In the genomic region with DNA sequence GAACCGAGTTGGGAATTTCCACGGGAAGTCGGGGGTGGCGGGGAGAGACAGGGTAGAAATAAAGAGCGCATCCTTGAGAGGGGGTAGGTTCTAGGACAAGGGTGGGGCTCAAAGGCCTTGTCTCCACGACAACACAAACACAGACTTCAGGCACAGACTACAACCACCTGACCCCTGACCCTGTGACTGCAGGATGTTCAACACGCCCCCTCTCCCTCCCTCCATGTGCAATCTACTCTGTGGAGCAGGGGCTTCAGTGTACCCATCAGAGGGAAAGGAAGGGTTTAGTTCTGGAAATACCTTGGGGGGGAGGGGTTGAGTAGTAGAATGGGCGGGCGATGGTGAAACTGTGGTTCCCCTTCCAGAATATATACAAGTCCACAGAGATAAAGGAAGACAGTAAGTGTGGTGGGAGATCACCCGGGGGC, we compare ENCODE assay signal across 8 cellular contexts. TPM values are rescaled to one million over a fixed set of nuclear protein-coding genes. Genes with fewer than 3 reads are reported as not detected.
A peak's percentile ranks its signal among the peaks of the same experiment; 100 is the strongest.
DNase-seq lines count a peak whose midpoint lies in the region; ATAC-seq and TF ChIP-seq lines count a peak whose summit lies in the region.

No MANE protein-coding gene starts in this region.

- no peaks in the 10 kb centered on the region for H3K9me2 ChIP-seq in PC-9 (ENCODE audit: insufficient read depth)

- CTCF ChIA-PET in BJ (lab: Yijun Ruan, JAX): no interaction called here
- CTCF ChIA-PET in HEK293 (lab: Yijun Ruan, JAX): interaction anchor here (0.6 kb wide), 1 partner anchor 31 kb away, joined by 3 read pairs; no protein-coding TSS in a partner anchor
- CTCF ChIA-PET in PC-9 (lab: Charles Lee): no interaction called here

- POLR2A ChIA-PET in BJ (lab: Charles Lee): no interaction called here
- POLR2A ChIA-PET in HEK293 (lab: Yijun Ruan, JAX): interaction anchor here (1.3 kb wide), 1 partner anchor 15 kb away, joined by 5 read pairs; a partner anchor contains a TSS
- POLR2A ChIA-PET in PC-9 (lab: Charles Lee; ENCODE audit: unreplicated experiment): no interaction called here

- TF ChIP-seq CTCF in BJ (IDR thresholded peaks at IDR 0.05; ENCODE audit: insufficient read depth, low read depth, low read length) (no peak), HEK293 (tag by site-specific recombination; IDR thresholded peaks at IDR 0.05) (no peak), PC-9 (conservative IDR thresholded peaks at IDR 0.05) (no peak), fibroblast of the aortic adventitia (IDR thresholded peaks at IDR 0.05; ENCODE audit: insufficient read depth, low read length) (no peak), neural crest cell (conservative IDR thresholded peaks at IDR 0.05) (no peak), testis (IDR thresholded peaks at IDR 0.05) (no peak)

- H3K36me3 ChIP-seq in BJ (ENCODE audit: control insufficient read depth, insufficient read depth, low read length) (peaks cover 13% of the 10 kb centered on the region), HEK293 (ENCODE audit: control insufficient read depth in 2 of 2, insufficient read depth in 1 of 2, low read length in 2 of 2) (peaks cover 9 to 21% of the 10 kb centered on the region in 2 experiments), PC-9 (ENCODE audit: low read depth) (0 out of 2 replicates have a peak, but pooled peaks cover 4% of the 10 kb centered on the region), testis (ENCODE audit: low read depth, missing control alignments) (no peaks in the 10 kb centered on the region)

- H3K36me3 Mint-ChIP-seq in neural crest cell (ENCODE audit: low read depth): peaks cover 13% of the 10 kb centered on the region

- BruUV-seq in PC-9 (replicated peaks; lab: Mats Ljungman, UMichigan): no TSS peak

- peaks cover 46% of the 10 kb centered on the region for H3K79me2 ChIP-seq in PC-9 (ENCODE audit: low read depth)

- no peak overlapping the region for H3K27ac Mint-ChIP-seq in neural crest cell (ENCODE audit: unreplicated experiment)

- peaks cover 40% of the 10 kb centered on the region for H3F3A ChIP-seq in PC-9 (ENCODE audit: insufficient read depth, low read depth)

- H3K4me3 ChIP-seq in BJ (ENCODE audit: low read depth, low read length): peak overlapping the region; percentile 73
- peak overlapping the region; percentile 61 for H3K4me3 ChIP-seq in HEK293 (ENCODE audit: low read depth, low read length)
- H3K4me3 ChIP-seq in PC-9: peak overlapping the region; percentile 81
- peak overlapping the region; percentile 92 for H3K4me3 ChIP-seq in fibroblast of the aortic adventitia (ENCODE audit: low read depth, low read length)
- peak overlapping the region; percentile 78 to 87 for H3K4me3 ChIP-seq in testis

- no peaks in the 10 kb centered on the region for H3K9me3 Mint-ChIP-seq in neural crest cell

- H3K27ac ChIP-seq in HEK293 (ENCODE audit: extremely low read depth, low read depth, low read length): 0 out of 2 replicates have a peak overlapping the region, but pooled peaks have one; percentile 10
- peak overlapping the region; percentile 72 for H3K27ac ChIP-seq in PC-9
- peak overlapping the region; percentile 94 to 97 for H3K27ac ChIP-seq in testis

- H2AFZ ChIP-seq in PC-9: peak overlapping the region; percentile 81; the same call in 1 of the 2 replicates

- no peak for ATAC-seq in GM18498 (IDR thresholded peaks at IDR 0.05; ENCODE audit: unreplicated experiment)

- peak overlapping the region; percentile 89 for H3K4me2 ChIP-seq in PC-9

- H3K4me1 ChIP-seq in HEK293 (ENCODE audit: control insufficient read depth, insufficient read depth, low read length): peaks cover 10% of the 10 kb centered on the region
- peaks cover 33% of the 10 kb centered on the region for H3K4me1 ChIP-seq in PC-9 (replicated peaks; ENCODE audit: insufficient read depth)
- peaks cover 38% of the 10 kb centered on the region for H3K4me1 ChIP-seq in testis

- H3K27me3 ChIP-seq in BJ (ENCODE audit: control insufficient read depth, insufficient read depth, low read length) (no peaks in the 10 kb centered on the region), PC-9 (ENCODE audit: insufficient read depth, low read depth) (no peaks in the 10 kb centered on the region), testis (no peaks in the 10 kb centered on the region)

- WGBS in testis, 2 donors: 0 to 2% methylated on average over 9 to 10 of the region's 10 CpGs

- H3K4me1 Mint-ChIP-seq in neural crest cell: peaks cover 59% of the 10 kb centered on the region

- H3K4me3 Mint-ChIP-seq in neural crest cell: peak overlapping the region; percentile 95

- no peaks in the 10 kb centered on the region for H3K9me3 ChIP-seq in HEK293 (ENCODE audit: control insufficient read depth, insufficient read depth, low read depth, low read length)
- H3K9me3 ChIP-seq in PC-9 (ENCODE audit: insufficient read depth, low read depth): no peaks in the 10 kb centered on the region
- H3K9me3 ChIP-seq in testis: no peaks in the 10 kb centered on the region

- DNase-seq in BJ (ENCODE audit: low read depth) (peak; percentile 61), PC-9 (peak; percentile 41 to 58), fibroblast of the aortic adventitia (ENCODE audit: low read depth) (peak; percentile 74), neural crest cell (ENCODE audit: low read depth, low spot score) (no peak), testis (peak; percentile 86)
- peak; percentile 61 for DNase-seq in activated T-helper 9 cell treated with anti-CD3 and anti-CD28 coated beads, Interleukin-2, amount 50 U/mL, for 16 hours (ENCODE audit: low read depth)

- TF ChIP-seq POLR2A in testis (IDR thresholded peaks at IDR 0.05): no peak

- peaks cover 33% of the 10 kb centered on the region for H3K27me3 Mint-ChIP-seq in neural crest cell (ENCODE audit: low read depth)

- H4K20me1 ChIP-seq in PC-9 (ENCODE audit: insufficient read depth): peaks cover 6% of the 10 kb centered on the region; the same call in 1 of the 2 replicates

- intact Hi-C loops in PC-9 (cut with micrococcal nuclease; ENCODE audit: unreplicated experiment): loop anchor here (1.0 to 10.0 kb wide), 3 partner anchors 77 to 347 kb away; a partner anchor contains a TSS
- intact Hi-C loops in testis (cut with DNase I; ENCODE audit: low total_unique reads): loop anchor here (10.0 kb wide), 2 partner anchors 100 to 110 kb away; a partner anchor contains a TSS

TF ChIP-seq in HEK293, 187 proteins besides CTCF, POLR2A, EP300 and RAD21 (continues in another document):
- TF ChIP-seq WT1 (tag by site-specific recombination; IDR thresholded peaks at IDR 0.05) (0 out of 2 replicates have a peak, but pooled peaks have one; percentile 19), ZXDB (tag by site-specific recombination; IDR thresholded peaks at IDR 0.05) (peak; percentile 52), ZNF629 (tag by site-specific recombination; IDR thresholded peaks at IDR 0.05) (0 out of 2 replicates have a peak, but pooled peaks have one; percentile 8), ZNF548 (tag by site-specific recombination; IDR thresholded peaks at IDR 0.05) (no peak)

RNA-seq across cellular contexts. Expression of a gene that starts 0.7 kb away (rescaled TPM):
- 23.1 and 37.9 TPM in 2 replicates for polyA plus RNA-seq in BJ (2011; rRNA removed)
- 21.8 and 33.1 TPM in 2 replicates for polyA minus RNA-seq in BJ (2011; rRNA and poly(A)+ RNA removed)
- 156 and 194 TPM in 2 replicates for total RNA-seq in PC-9 (2021)
- total RNA-seq in fibroblast of the aortic adventitia (ENCODE audit: low replicate concordance): 50.2 and 86.2 TPM in 2 replicates
- total RNA-seq in neural crest cell: 15.4 and 16.2 TPM in 2 replicates
- 100 to 1,000 TPM in 1 of 2 donors, 10 to 100 TPM in 1; 76.5 to 128 TPM for total RNA-seq in testis
- polyA plus RNA-seq in testis (ENCODE audit: insufficient read depth, low read depth, low replicate concordance): 34.6 TPM

RNA-seq across cellular contexts. Expression of a gene that starts 3.0 kb away (rescaled TPM):
- polyA plus RNA-seq in BJ (2011; rRNA removed) (10.6 and 13.6 TPM in 2 replicates), testis (ENCODE audit: insufficient read depth, low read depth, low replicate concordance) (15.2 TPM)
- 11.8 and 18.2 TPM in 2 replicates for polyA minus RNA-seq in BJ (2011; rRNA and poly(A)+ RNA removed)
- total RNA-seq in PC-9 (2021) (16.5 and 20.8 TPM in 2 replicates), fibroblast of the aortic adventitia (ENCODE audit: low replicate concordance) (9.0 and 12.8 TPM in 2 replicates), neural crest cell (23.0 and 23.4 TPM in 2 replicates), testis (10 to 100 TPM; 13.4 to 17.1 TPM)

RNA-seq across cellular contexts. Expression of a gene that starts 8.2 kb away (rescaled TPM):
- polyA plus RNA-seq in BJ (2011; rRNA removed) (37.5 and 46.9 TPM in 2 replicates), testis (ENCODE audit: insufficient read depth, low read depth, low replicate concordance) (118 TPM)
- polyA minus RNA-seq in BJ (2011; rRNA and poly(A)+ RNA removed): 11.8 and 18.3 TPM in 2 replicates
- total RNA-seq in PC-9 (2021) (60.1 and 61.6 TPM in 2 replicates), fibroblast of the aortic adventitia (ENCODE audit: low replicate concordance) (42.2 and 149 TPM in 2 replicates), neural crest cell (85.0 and 88.2 TPM in 2 replicates), testis (10 to 100 TPM; 61.8 to 75.3 TPM)

RNA-seq across cellular contexts. Expression of a gene that starts 15.8 kb away (rescaled TPM):
- polyA plus RNA-seq in BJ (2011; rRNA removed): 24.2 and 35.2 TPM in 2 replicates
- 25.3 and 28.3 TPM in 2 replicates for polyA minus RNA-seq in BJ (2011; rRNA and poly(A)+ RNA removed)
- 99.3 and 102 TPM in 2 replicates for total RNA-seq in PC-9 (2021)
- 25.8 and 27.9 TPM in 2 replicates for total RNA-seq in fibroblast of the aortic adventitia (ENCODE audit: low replicate concordance)
- 51.9 and 56.0 TPM in 2 replicates for total RNA-seq in neural crest cell
- total RNA-seq in testis: 10 to 100 TPM; 42.8 to 46.2 TPM
- 52.7 TPM for polyA plus RNA-seq in testis (ENCODE audit: insufficient read depth, low read depth, low replicate concordance)

RNA-seq across cellular contexts. Expression of a gene that starts 25.1 kb away (rescaled TPM):
- polyA plus RNA-seq in BJ (2011; rRNA removed): 49.0 and 55.5 TPM in 2 replicates
- polyA minus RNA-seq in BJ (2011; rRNA and poly(A)+ RNA removed): 7.4 and 10.3 TPM in 2 replicates
- 51.5 and 57.2 TPM in 2 replicates for total RNA-seq in PC-9 (2021)
- total RNA-seq in fibroblast of the aortic adventitia (ENCODE audit: low replicate concordance): 8.9 and 21.7 TPM in 2 replicates
- 54.9 and 61.4 TPM in 2 replicates for total RNA-seq in neural crest cell
- 10 to 100 TPM; 45.5 to 56.2 TPM for total RNA-seq in testis
- polyA plus RNA-seq in testis (ENCODE audit: insufficient read depth, low read depth, low replicate concordance): 123 TPM

Comparison
In these comparisons a context has a peak if more than half of its experiments do, and no peak if none do; other contexts are left out.
1. H3K27ac ChIP-seq: peak in every context shown above with its lines; median percentile 96 in testis; 72 in PC-9; 10 in HEK293.